Comparison of ENCODE assay signal across 18 cellular contexts in genomic region chr11:117644403-117645155, GRCh38.
"Had no signal": no experiment of that assay in that cellular context is flagged by ENCODE, and none has a peak within 500 bp of the region (broad histone marks: within the 10 kb centered on the region; RNA-seq: fewer than 3 reads in every experiment).

No MANE protein-coding gene starts in this region.

- H3K27ac Mint-ChIP-seq: naive thymus-derived CD8-positive, alpha-beta T cell; progenitor cell of endocrine pancreas had no signal

- ATAC-seq: esophagus mucosa; left lobe of liver; naive thymus-derived CD8-positive, alpha-beta T cell; stimulated activated naive CD8-positive, alpha-beta T cell treated with anti-CD3 and anti-CD28 coated beads, Interleukin-15, Interleukin-2, amounts not matched to agents 100 U/mL and 50 U/mL, for 24 hours had no signal

- DNase-seq: cortex of kidney; effector memory CD4-positive, alpha-beta T cell; heart left ventricle; hippocampal formation; kidney glomerular epithelial cell; mammary epithelial cell; naive thymus-derived CD8-positive, alpha-beta T cell; right cardiac atrium; small intestine; stimulated activated CD4-positive, alpha-beta T cell treated with anti-CD3 and anti-CD28 coated beads, Interleukin-2, amount 100 ng/mL, for 48 hours; stimulated activated naive CD8-positive, alpha-beta T cell treated with anti-CD3 and anti-CD28 coated beads, Interleukin-15, Interleukin-2, amounts not matched to agents 100 U/mL and 50 U/mL, for 24 hours; testis had no signal

- H3K4me3 Mint-ChIP-seq: naive thymus-derived CD8-positive, alpha-beta T cell; neural crest cell had no signal

- H3K36me3 Mint-ChIP-seq: naive thymus-derived CD8-positive, alpha-beta T cell had no signal

- H3K4me3 ChIP-seq: heart left ventricle, ovary, testis, tibial nerve had no signal

- H3K4me1 ChIP-seq: testis, tibial nerve had no signal

- H3K9me3 ChIP-seq: heart left ventricle, ovary, testis had no signal

- H3K9me3 Mint-ChIP-seq: naive thymus-derived CD8-positive, alpha-beta T cell; neural crest cell had no signal

- H3K36me3 ChIP-seq: heart left ventricle, ovary, tibial nerve had no signal
